Comparison of ENCODE assay signal across 16 cellular contexts in the genomic region with DNA sequence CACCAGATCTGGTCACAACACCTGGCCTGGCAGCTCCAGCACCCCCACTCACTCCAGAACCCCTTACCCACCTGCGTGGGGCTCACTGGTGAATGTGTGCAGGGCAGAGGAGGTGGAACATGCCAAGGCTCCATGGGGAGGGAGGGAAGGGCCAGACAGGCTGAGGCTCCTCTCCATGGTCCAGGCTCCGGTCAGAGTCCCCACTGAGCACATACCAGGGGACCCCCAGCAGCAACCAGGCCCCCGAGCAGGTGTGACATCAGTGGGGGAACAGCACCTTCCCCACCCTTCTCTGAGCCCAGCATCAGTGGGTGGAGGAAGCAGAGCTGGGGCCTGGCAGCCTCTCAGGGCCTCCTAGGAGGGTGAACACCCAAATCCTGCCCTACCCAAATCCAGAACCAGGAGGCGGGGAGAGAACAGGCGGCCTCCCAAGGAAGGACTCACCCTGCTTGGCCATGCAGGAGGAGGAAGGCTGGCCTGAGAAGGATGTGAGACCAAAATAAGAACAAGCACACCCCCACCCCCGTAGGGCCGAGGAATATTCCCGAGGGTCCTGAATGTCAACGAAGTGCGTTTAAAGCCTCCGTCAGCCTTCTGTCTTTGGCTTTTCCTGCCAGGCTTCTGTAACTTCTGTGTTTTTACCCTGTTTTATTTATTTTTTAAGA. TPM values are rescaled to one million over a fixed set of nuclear protein-coding genes. Genes with fewer than 3 reads are reported as not detected.
A peak's percentile ranks its signal among the peaks of the same experiment; 100 is the strongest.
DNase-seq lines count a peak whose midpoint lies in the region; ATAC-seq and TF ChIP-seq lines count a peak whose summit lies in the region.
"Had no signal": no experiment of that assay in that cellular context is flagged by ENCODE, and none has a peak within 500 bp of the region (broad histone marks: within the 10 kb centered on the region; RNA-seq: fewer than 3 reads in every experiment).

No MANE protein-coding gene starts in this region.

- no peak overlapping the region for H3K4me3 ChIP-seq in lower lobe of right lung
- no peak overlapping the region for H3K4me3 ChIP-seq in upper lobe of left lung
- H3K4me3 ChIP-seq in testis, result no peak overlapping the region
- H3K4me3 ChIP-seq: GM23338, K562, Peyer's patch had no signal

- H3K27me3 ChIP-seq in lower lobe of right lung (ENCODE audit: low read depth) (no peaks in the 10 kb centered on the region), upper lobe of left lung (no peaks in the 10 kb centered on the region), testis (no peaks in the 10 kb centered on the region)
- H3K27me3 ChIP-seq: Peyer's patch had no signal

- intact Hi-C loops in lower lobe of right lung (cut with DNase I) (no loop called here), testis (cut with DNase I; ENCODE audit: low total_unique reads) (no loop called here)

- no peaks in the 10 kb centered on the region for H3K27me3 Mint-ChIP-seq in activated T-helper 17 cell treated with anti-CD3 and anti-CD28 coated beads, Interleukin-2, amount 50 U/mL, for 72 hours

- no peaks in the 10 kb centered on the region for H3K9me3 Mint-ChIP-seq in activated T-helper 17 cell treated with anti-CD3 and anti-CD28 coated beads, Interleukin-2, amount 50 U/mL, for 72 hours
- H3K9me3 Mint-ChIP-seq: CD14-positive monocyte, GM23338, HFFc6 had no signal

- no peak overlapping the region for H3K4me3 Mint-ChIP-seq in activated T-helper 17 cell treated with anti-CD3 and anti-CD28 coated beads, Interleukin-2, amount 50 U/mL, for 72 hours
- H3K4me3 Mint-ChIP-seq: CD14-positive monocyte, GM23338, HFFc6 had no signal

- H3K36me3 Mint-ChIP-seq in activated T-helper 17 cell treated with anti-CD3 and anti-CD28 coated beads, Interleukin-2, amount 50 U/mL, for 72 hours (ENCODE audit: low read depth), result no peaks in the 10 kb centered on the region
- H3K36me3 Mint-ChIP-seq: CD14-positive monocyte had no signal

- H3K4me1 Mint-ChIP-seq in activated T-helper 17 cell treated with anti-CD3 and anti-CD28 coated beads, Interleukin-2, amount 50 U/mL, for 72 hours, result peaks cover 5% of the 10 kb centered on the region

- TF ChIP-seq CTCF in VCaP (conservative IDR thresholded peaks at IDR 0.05) (no peak), lower lobe of right lung (IDR thresholded peaks at IDR 0.05) (no peak), upper lobe of left lung (IDR thresholded peaks at IDR 0.05) (no peak), testis (IDR thresholded peaks at IDR 0.05) (no peak)

- H3K9me3 ChIP-seq in lower lobe of right lung (no peaks in the 10 kb centered on the region), upper lobe of left lung (no peaks in the 10 kb centered on the region), testis (no peaks in the 10 kb centered on the region)
- H3K9me3 ChIP-seq: Caco-2, Peyer's patch had no signal

- no peak for TF ChIP-seq POLR2A in upper lobe of left lung (IDR thresholded peaks at IDR 0.05)
- no peak for TF ChIP-seq POLR2A in testis (IDR thresholded peaks at IDR 0.05)

- WGBS in upper lobe of left lung, 2 donors, result 75 to 83% methylated on average over 8 to 11 of the region's 11 CpGs
- 85 to 93% methylated on average over 10 to 11 of the region's 11 CpGs for WGBS in testis, 2 donors

- H3K27ac ChIP-seq in VCaP (peak overlapping the region; percentile 64), lower lobe of right lung (no peak overlapping the region), upper lobe of left lung (peak overlapping the region in 3 of 4 donors; percentile 8 to 45 (median 9)), testis (no peak overlapping the region)

- no peak for TF ChIP-seq EP300 in upper lobe of left lung (IDR thresholded peaks at IDR 0.05)

- H3K36me3 ChIP-seq in lower lobe of right lung, result no peaks in the 10 kb centered on the region
- H3K36me3 ChIP-seq in upper lobe of left lung, result no peaks in the 10 kb centered on the region
- no peaks in the 10 kb centered on the region for H3K36me3 ChIP-seq in testis (ENCODE audit: low read depth, missing control alignments)
- H3K36me3 ChIP-seq: Peyer's patch had no signal

- peaks cover 9% of the 10 kb centered on the region for H3K4me1 ChIP-seq in lower lobe of right lung
- peaks cover 5 to 17% (median 8%) of the 10 kb centered on the region in 4 donors for H3K4me1 ChIP-seq in upper lobe of left lung
- peaks cover 3% of the 10 kb centered on the region for H3K4me1 ChIP-seq in testis

- no peak overlapping the region for H3K27ac Mint-ChIP-seq in activated T-helper 17 cell treated with anti-CD3 and anti-CD28 coated beads, Interleukin-2, amount 50 U/mL, for 72 hours
- H3K27ac Mint-ChIP-seq: CD14-positive monocyte, GM23338, HFFc6 had no signal

- no peak for ATAC-seq in lower lobe of right lung
- ATAC-seq in upper lobe of left lung (ENCODE audit: low FRiP score in 2 of 2), result no peak
- no peak for ATAC-seq in activated T-helper 17 cell treated with anti-CD3 and anti-CD28 coated beads, Interleukin-2, amount 50 U/mL, for 72 hours (replicated peaks)
- no peak for ATAC-seq in HG03097 (IDR thresholded peaks at IDR 0.05; ENCODE audit: low FRiP score, unreplicated experiment)
- ATAC-seq: GM23338, K562 had no signal

- DNase-seq in NCI-H2171 treated with DMSO at 0.1 percent for 48 hours (lab: John Stamatoyannopoulos, UW) (peak; percentile 15), NCI-H2171 (lab: John Stamatoyannopoulos, UW) (no peak), lower lobe of right lung (peak; percentile 28), upper lobe of left lung (peak in 1 of 2 donors; percentile 45), testis (no peak)
- DNase-seq: Caco-2, DND-41, HFFc6, NCI-H2081 treated with DMSO at 0.1 percent for 48 hours, Peyer's patch had no signal

RNA-seq across cellular contexts. Expression of a gene that starts 1.1 kb away (rescaled TPM):
- total RNA-seq in lower lobe of right lung (2.6 TPM), upper lobe of left lung (10 to 100 TPM in 1 of 6 donors, 1 to 10 TPM in 2, under 1 TPM in 2, not detected in 1; 0.47 to 12.0 (median 4.3) TPM), testis (1 to 10 TPM; 1.4 to 1.7 TPM)
- polyA plus RNA-seq in testis (ENCODE audit: insufficient read depth, low read depth, low replicate concordance), result 2.1 TPM
- total RNA-seq in activated T-helper 17 cell treated with anti-CD3 and anti-CD28 coated beads, Interleukin-2, amount 50 U/mL, for 72 hours, result not detected
- total RNA-seq: Caco-2, GM23338, HFFc6, K562, Peyer's patch had no signal
- polyA plus RNA-seq: GM23338, K562 had no signal

RNA-seq across cellular contexts. Expression of a gene that starts 58.3 kb away (rescaled TPM):
- total RNA-seq in lower lobe of right lung (12.1 TPM), upper lobe of left lung (10 to 100 TPM in 3 of 6 donors, 1 to 10 TPM in 3; 3.1 to 20.6 (median 11.4) TPM), testis (1 to 10 TPM; 2.8 to 2.9 TPM)
- 2.6 TPM for polyA plus RNA-seq in testis (ENCODE audit: insufficient read depth, low read depth, low replicate concordance)
- not detected for total RNA-seq in activated T-helper 17 cell treated with anti-CD3 and anti-CD28 coated beads, Interleukin-2, amount 50 U/mL, for 72 hours
- total RNA-seq: GM23338, HFFc6, K562 had no signal
- polyA plus RNA-seq: GM23338, K562 had no signal

Comparison
In these comparisons a context has a peak if more than half of its experiments do, and no peak if none do; other contexts are left out.
1. DNase-seq: peak in NCI-H2171 treated with DMSO at 0.1 percent for 48 hours (single experiment) and lower lobe of right lung (single experiment); none in NCI-H2171 (single experiment) and testis (single experiment).
2. H3K27ac ChIP-seq: peak in VCaP (single experiment) and upper lobe of left lung (3 of 4); none in lower lobe of right lung (single experiment) and testis (0 of 2).